In genomic region chr1:206461602-206462455, GRCh38 we compare ENCODE assay signal across 8 cellular contexts. TPM values are rescaled to one million over a fixed set of nuclear protein-coding genes. Genes with fewer than 3 reads are reported as not detected.
A peak's percentile ranks its signal among the peaks of the same experiment; 100 is the strongest.
DNase-seq lines count a peak whose midpoint lies in the region; ATAC-seq and TF ChIP-seq lines count a peak whose summit lies in the region.

No MANE protein-coding gene starts in this region.

- peaks cover 5% of the 10 kb centered on the region for H3K27me3 Mint-ChIP-seq in dendritic cell treated with granulocyte-macrophage colony-stimulating factor and Interleukin-4, amounts not matched to agents 40 ng/mL and 50 ng/mL, for 4 days

- H3K9me3 Mint-ChIP-seq in dendritic cell treated with granulocyte-macrophage colony-stimulating factor and Interleukin-4, amounts not matched to agents 40 ng/mL and 50 ng/mL, for 4 days, result no peaks in the 10 kb centered on the region

- no peaks in the 10 kb centered on the region for H4K20me1 ChIP-seq in DOHH2 (ENCODE audit: control insufficient read depth, insufficient read depth, low read depth, low read length)

- peak; percentile 64 for ATAC-seq in HG02798 (IDR thresholded peaks at IDR 0.05; ENCODE audit: poor library complexity, unreplicated experiment)
- no peak for ATAC-seq in HG03135 (IDR thresholded peaks at IDR 0.05; ENCODE audit: unreplicated experiment)

- H3F3A ChIP-seq in DOHH2 (ENCODE audit: control insufficient read depth, insufficient read depth), result no peaks in the 10 kb centered on the region

- H3K9me3 ChIP-seq in DOHH2 (ENCODE audit: control insufficient read depth, insufficient read depth, low read length), result no peaks in the 10 kb centered on the region

- DNase-seq in NCI-H526 treated with DMSO at 0.1 percent for 48 hours (lab: John Stamatoyannopoulos, UW), result peak; percentile 1
- DNase-seq in activated CD4-positive, alpha-beta T cell treated with anti-CD3 and anti-CD28 coated beads, Interleukin-2, amount 50 U/mL, for 24 hours (ENCODE audit: low read depth in 1 of 2, low spot score in 1 of 2), result peak; percentile 56 to 73
- DNase-seq in lung microvascular endothelial cell (ENCODE audit: low read depth in 2 of 2), result peak; percentile 81 to 85
- peak; percentile 50 to 59 for DNase-seq in stimulated activated CD8-positive, alpha-beta memory T cell treated with anti-CD3 and anti-CD28 coated beads, Interleukin-4, amount 100 ng/mL, for 1 hour (ENCODE audit: low read depth in 2 of 2, low spot score in 1 of 2)

- intact Hi-C loops in dendritic cell treated with granulocyte-macrophage colony-stimulating factor and Interleukin-4, amounts not matched to agents 40 ng/mL and 50 ng/mL, for 4 days (cut with micrococcal nuclease), result no loop called here

- no peaks in the 10 kb centered on the region for H3K27me3 ChIP-seq in DOHH2 (ENCODE audit: control insufficient read depth, low read length)

- H3K4me3 Mint-ChIP-seq in dendritic cell treated with granulocyte-macrophage colony-stimulating factor and Interleukin-4, amounts not matched to agents 40 ng/mL and 50 ng/mL, for 4 days, result no peak overlapping the region

- H3K27ac Mint-ChIP-seq in dendritic cell treated with granulocyte-macrophage colony-stimulating factor and Interleukin-4, amounts not matched to agents 40 ng/mL and 50 ng/mL, for 4 days, result peak overlapping the region; percentile 39

- H3K79me2 ChIP-seq in DOHH2 (ENCODE audit: control insufficient read depth, low read length), result no peaks in the 10 kb centered on the region

- TF ChIP-seq CTCF in DOHH2 (IDR thresholded peaks at IDR 0.05; ENCODE audit: low read depth, low read length, poor library complexity, severe bottlenecking), result peak; percentile 94

- peaks cover 70% of the 10 kb centered on the region for H3K36me3 Mint-ChIP-seq in dendritic cell treated with granulocyte-macrophage colony-stimulating factor and Interleukin-4, amounts not matched to agents 40 ng/mL and 50 ng/mL, for 4 days (ENCODE audit: low read depth)

- H3K4me1 ChIP-seq in DOHH2 (ENCODE audit: control insufficient read depth, low read length), result peaks cover 6% of the 10 kb centered on the region

- H3K4me3 ChIP-seq in DOHH2 (ENCODE audit: low read length), result no peak overlapping the region

- H3K9me2 ChIP-seq in DOHH2 (replicated peaks; ENCODE audit: control insufficient read depth, low read length), result no peaks in the 10 kb centered on the region

- H3K4me1 Mint-ChIP-seq in dendritic cell treated with granulocyte-macrophage colony-stimulating factor and Interleukin-4, amounts not matched to agents 40 ng/mL and 50 ng/mL, for 4 days (ENCODE audit: low read depth), result peaks cover 58% of the 10 kb centered on the region

- H3K36me3 ChIP-seq in DOHH2 (ENCODE audit: control insufficient read depth, low read length), result 0 out of 2 replicates have a peak, but pooled peaks cover 3% of the 10 kb centered on the region

- no peak overlapping the region for H3K4me2 ChIP-seq in DOHH2 (ENCODE audit: low read length)

- H3K27ac ChIP-seq in DOHH2 (ENCODE audit: low read depth, low read length), result no peak overlapping the region

RNA-seq across cellular contexts. Expression of gene IKBKE, which starts 8.4 kb away (rescaled TPM):
- 11.1 and 18.3 TPM in 2 replicates for total RNA-seq in lung microvascular endothelial cell

RNA-seq across cellular contexts. Expression of gene RASSF5, which starts 45.5 kb away (rescaled TPM):
- total RNA-seq in lung microvascular endothelial cell, result under 0.01 and 0.22 TPM in 2 replicates

Comparison
In these comparisons a context has a peak if more than half of its experiments do, and no peak if none do; other contexts are left out.
1. DNase-seq: peak in every context shown above with its lines; median percentile 83 in lung microvascular endothelial cell; 64 in activated CD4-positive, alpha-beta T cell treated with anti-CD3 and anti-CD28 coated beads, Interleukin-2, amount 50 U/mL, for 24 hours; 54 in stimulated activated CD8-positive, alpha-beta memory T cell treated with anti-CD3 and anti-CD28 coated beads, Interleukin-4, amount 100 ng/mL, for 1 hour; 1 in NCI-H526 treated with DMSO at 0.1 percent for 48 hours.